Comparison of ENCODE assay signal across 17 cellular contexts in genomic region chr1:175887521-175887920, GRCh38.
A peak's percentile ranks its signal among the peaks of the same experiment; 100 is the strongest.
DNase-seq lines count a peak whose midpoint lies in the region; ATAC-seq and TF ChIP-seq lines count a peak whose summit lies in the region.
"Had no signal": no experiment of that assay in that cellular context is flagged by ENCODE, and none has a peak within 500 bp of the region (broad histone marks: within the 10 kb centered on the region; RNA-seq: fewer than 3 reads in every experiment).

No MANE protein-coding gene starts in this region.

- H2BK5ac ChIP-seq in mesendoderm (ENCODE audit: low read length) = peak overlapping the region; percentile 61

- WGBS in mesendoderm (ENCODE audit: extremely low coverage, insufficient coverage, low lambda C conversion rate) = no CpG with 5 or more reads among the region's 20 CpGs

- peak overlapping the region; percentile 81 for H3K56ac ChIP-seq in mesendoderm (ENCODE audit: low read length)

- H3K79me2 ChIP-seq in DND-41 (ENCODE audit: insufficient read depth, low read length) (no peaks in the 10 kb centered on the region), mesendoderm (ENCODE audit: control insufficient read depth, insufficient read depth, low read length) (no peaks in the 10 kb centered on the region), PC-3 (ENCODE audit: low read length) (no peaks in the 10 kb centered on the region)

- peak overlapping the region; percentile 71 for H2AK5ac ChIP-seq in mesendoderm (ENCODE audit: low read length)

- no peak overlapping the region for H3K4ac ChIP-seq in mesendoderm (ENCODE audit: low read depth, low read length)

- H3F3A ChIP-seq in PC-3 (ENCODE audit: low read length, unreplicated experiment) = no peaks in the 10 kb centered on the region

- H3K27ac Mint-ChIP-seq in CD8-positive, alpha-beta memory T cell = no peak overlapping the region
- H3K27ac Mint-ChIP-seq: activated CD4-positive, alpha-beta memory T cell treated with anti-CD3 and anti-CD28 coated beads for 36 hours; CD4-positive, alpha-beta memory T cell; naive thymus-derived CD8-positive, alpha-beta T cell; stimulated activated naive CD8-positive, alpha-beta T cell treated with anti-CD3 and anti-CD28 coated beads, Interleukin-15, Interleukin-2, amounts not matched to agents 100 ng/mL and 50 ng/mL, for 24 hours had no signal

- no peak overlapping the region for H3K4me3 ChIP-seq in DND-41 (ENCODE audit: low read depth in 1 of 2, low read length in 2 of 2)
- no peak overlapping the region for H3K4me3 ChIP-seq in mesendoderm (ENCODE audit: low read length)
- H3K4me3 ChIP-seq in CD8-positive, alpha-beta memory T cell (ENCODE audit: low read length) = no peak overlapping the region
- H3K4me3 ChIP-seq in PC-3 (ENCODE audit: low read length) = no peak overlapping the region
- H3K4me3 ChIP-seq: lower lobe of right lung, prostate gland, uterus had no signal

- H3K4me1 ChIP-seq in DND-41 (ENCODE audit: insufficient read depth, low read length) = no peaks in the 10 kb centered on the region
- peaks cover 4% of the 10 kb centered on the region for H3K4me1 ChIP-seq in mesendoderm (ENCODE audit: control insufficient read depth, low read depth, low read length)
- H3K4me1 ChIP-seq in CD8-positive, alpha-beta memory T cell (ENCODE audit: insufficient read depth, low read length) = no peaks in the 10 kb centered on the region
- H3K4me1 ChIP-seq in PC-3 (ENCODE audit: insufficient read depth, low read length) = no peaks in the 10 kb centered on the region
- H3K4me1 ChIP-seq: lower lobe of right lung, prostate gland, uterus had no signal

- DNase-seq in DND-41 (no peak), caudate nucleus (lab: John Stamatoyannopoulos, UW) (no peak), mesendoderm (no peak), medulla oblongata (ENCODE audit: extremely low spot score) (no peak), PC-3 (no peak)
- DNase-seq in CD8-positive, alpha-beta memory T cell = no peak
- DNase-seq: stimulated activated CD4-positive, alpha-beta T cell treated with anti-CD3 and anti-CD28 coated beads, Interleukin-12 subunit alpha, Interleukin-12 subunit beta, amount 100 ng/mL, for 4 hours had no signal

- H3K18ac ChIP-seq in mesendoderm (ENCODE audit: low read length) = peak overlapping the region; percentile 2

- no peak overlapping the region for H3K27ac ChIP-seq in DND-41 (ENCODE audit: low read length)
- H3K27ac ChIP-seq in caudate nucleus (ENCODE audit: low read depth, low read length) = peak overlapping the region; percentile 42
- H3K27ac ChIP-seq in mesendoderm (ENCODE audit: low read depth, low read length) = no peak overlapping the region
- no peak overlapping the region for H3K27ac ChIP-seq in CD8-positive, alpha-beta memory T cell (ENCODE audit: low read depth, low read length)
- H3K27ac ChIP-seq in PC-3 (ENCODE audit: low read length) = no peak overlapping the region
- H3K27ac ChIP-seq: lower lobe of right lung, prostate gland, uterus had no signal

- no peaks in the 10 kb centered on the region for H3K9me2 ChIP-seq in PC-3 (replicated peaks; ENCODE audit: low read length)

- no peaks in the 10 kb centered on the region for H3K9me3 Mint-ChIP-seq in CD8-positive, alpha-beta memory T cell
- H3K9me3 Mint-ChIP-seq: activated CD4-positive, alpha-beta memory T cell treated with anti-CD3 and anti-CD28 coated beads for 36 hours; CD4-positive, alpha-beta memory T cell; central memory CD8-positive, alpha-beta T cell; naive thymus-derived CD8-positive, alpha-beta T cell; stimulated activated naive CD8-positive, alpha-beta T cell treated with anti-CD3 and anti-CD28 coated beads, Interleukin-15, Interleukin-2, amounts not matched to agents 100 ng/mL and 50 ng/mL, for 24 hours had no signal

- H4K5ac ChIP-seq in mesendoderm (ENCODE audit: low read length) = no peak overlapping the region

- H3K4me2 ChIP-seq in DND-41 (ENCODE audit: insufficient read depth, low read length) (no peak overlapping the region), mesendoderm (ENCODE audit: low read length) (no peak overlapping the region), PC-3 (ENCODE audit: low read length) (no peak overlapping the region)

- TF ChIP-seq CTCF in DND-41 (IDR thresholded peaks at IDR 0.05; ENCODE audit: borderline replicate concordance, extremely low read depth, low read length, poor library complexity, severe bottlenecking) (no peak), PC-3 (conservative IDR thresholded peaks at IDR 0.05; ENCODE audit: low read depth, low read length) (no peak)

- peak overlapping the region in 2 of 7 donors; percentile 11 to 42 for H3K4me3 Mint-ChIP-seq in CD8-positive, alpha-beta memory T cell
- H3K4me3 Mint-ChIP-seq: activated CD4-positive, alpha-beta memory T cell treated with anti-CD3 and anti-CD28 coated beads for 36 hours; central memory CD8-positive, alpha-beta T cell; stimulated activated naive CD8-positive, alpha-beta T cell treated with anti-CD3 and anti-CD28 coated beads, Interleukin-15, Interleukin-2, amounts not matched to agents 100 ng/mL and 50 ng/mL, for 24 hours had no signal

- H3K9me3 ChIP-seq in DND-41 (ENCODE audit: insufficient read depth, low read length, severe bottlenecking) = no peaks in the 10 kb centered on the region
- no peaks in the 10 kb centered on the region for H3K9me3 ChIP-seq in CD8-positive, alpha-beta memory T cell (ENCODE audit: low read length)
- H3K9me3 ChIP-seq in PC-3 (ENCODE audit: low read length) = no peaks in the 10 kb centered on the region
- H3K9me3 ChIP-seq: lower lobe of right lung, prostate gland, uterus had no signal

- H3K36me3 ChIP-seq in DND-41 (ENCODE audit: insufficient read depth, low read length) (no peaks in the 10 kb centered on the region), mesendoderm (ENCODE audit: control insufficient read depth, insufficient read depth, low read length) (no peaks in the 10 kb centered on the region), PC-3 (ENCODE audit: low read depth, low read length) (no peaks in the 10 kb centered on the region)
- H3K36me3 ChIP-seq in CD8-positive, alpha-beta memory T cell (ENCODE audit: insufficient read depth, low read length) = no peaks in the 10 kb centered on the region
- H3K36me3 ChIP-seq: lower lobe of right lung, prostate gland, uterus had no signal

- H3K79me1 ChIP-seq in mesendoderm (ENCODE audit: low read length) = no peaks in the 10 kb centered on the region

- H3K27me3 ChIP-seq in DND-41 (ENCODE audit: insufficient read depth, low read length, poor library complexity) (no peaks in the 10 kb centered on the region), mesendoderm (ENCODE audit: insufficient read depth, low read length, poor library complexity) (no peaks in the 10 kb centered on the region), PC-3 (ENCODE audit: low read length) (no peaks in the 10 kb centered on the region)
- H3K27me3 ChIP-seq in CD8-positive, alpha-beta memory T cell (ENCODE audit: insufficient read depth, low read length, poor library complexity, severe bottlenecking) = no peaks in the 10 kb centered on the region
- H3K27me3 ChIP-seq: uterus had no signal

- H3K27me3 Mint-ChIP-seq in CD8-positive, alpha-beta memory T cell = peaks cover 3 to 4% of the 10 kb centered on the region in 2 donors
- H3K27me3 Mint-ChIP-seq: activated CD4-positive, alpha-beta memory T cell treated with anti-CD3 and anti-CD28 coated beads for 36 hours; stimulated activated naive CD8-positive, alpha-beta T cell treated with anti-CD3 and anti-CD28 coated beads, Interleukin-15, Interleukin-2, amounts not matched to agents 100 ng/mL and 50 ng/mL, for 24 hours had no signal

- POLR2A ChIA-PET in CD8-positive, alpha-beta memory T cell (lab: Charles Lee) = no interaction called here
- POLR2A ChIA-PET in PC-3 (lab: Charles Lee; ENCODE audit: unreplicated experiment) = no interaction called here

- no peak overlapping the region for H2AFZ ChIP-seq in DND-41 (ENCODE audit: low read depth, low read length)
- H2AFZ ChIP-seq in PC-3 (ENCODE audit: low read length) = no peak overlapping the region

- no peak overlapping the region for H4K8ac ChIP-seq in mesendoderm (ENCODE audit: low read depth, low read length)

- BruUV-seq in PC-3 (replicated peaks; lab: Mats Ljungman, UMichigan) = no TSS peak

- CTCF ChIA-PET in CD8-positive, alpha-beta memory T cell (lab: Charles Lee) = no interaction called here
- CTCF ChIA-PET in PC-3 (lab: Charles Lee) = no interaction called here

- no peak overlapping the region for H2BK15ac ChIP-seq in mesendoderm (replicated peaks; ENCODE audit: low read depth)

- H3K9ac ChIP-seq in DND-41 (ENCODE audit: low read depth, low read length) (no peak overlapping the region), mesendoderm (ENCODE audit: low read length) (peak overlapping the region; percentile 28), PC-3 (ENCODE audit: low read length) (no peak overlapping the region)

- no peaks in the 10 kb centered on the region for H3K36me3 Mint-ChIP-seq in CD8-positive, alpha-beta memory T cell
- H3K36me3 Mint-ChIP-seq: activated CD4-positive, alpha-beta memory T cell treated with anti-CD3 and anti-CD28 coated beads for 36 hours; CD4-positive, alpha-beta memory T cell; naive thymus-derived CD8-positive, alpha-beta T cell had no signal

- H3K23ac ChIP-seq in mesendoderm (ENCODE audit: low read length) = no peak overlapping the region

- H3K4me1 Mint-ChIP-seq in CD8-positive, alpha-beta memory T cell = no peaks in the 10 kb centered on the region
- H3K4me1 Mint-ChIP-seq: central memory CD8-positive, alpha-beta T cell had no signal

- H4K20me1 ChIP-seq in DND-41 (ENCODE audit: insufficient read depth, low read length) (no peaks in the 10 kb centered on the region), PC-3 (ENCODE audit: low read length) (no peaks in the 10 kb centered on the region)

- H2BK120ac ChIP-seq in mesendoderm (ENCODE audit: low read depth, low read length) = no peak overlapping the region

- intact Hi-C loops in PC-3 (cut with micrococcal nuclease) = no loop called here

- ATAC-seq in DND-41 (ENCODE audit: insufficient read depth, low read depth) = 0 out of 3 replicates have a peak, but pooled peaks have one; percentile 27
- peak; percentile 17 for ATAC-seq in HG02852 (IDR thresholded peaks at IDR 0.05; ENCODE audit: unreplicated experiment)
- no peak for ATAC-seq in PC-3
- no peak for ATAC-seq in GM19455 (IDR thresholded peaks at IDR 0.05; ENCODE audit: unreplicated experiment)
- ATAC-seq: naive thymus-derived CD8-positive, alpha-beta T cell had no signal

Comparison
In these comparisons a context has a peak if more than half of its experiments do, and no peak if none do; other contexts are left out.
1. ATAC-seq: peak in DND-41 (single experiment) and HG02852 (single experiment); none in PC-3 (single experiment) and GM19455 (single experiment).